8 cellular contexts compared by ENCODE assay signal in genomic region chr16:50367777-50368409, GRCh38. TPM values are rescaled to one million over a fixed set of nuclear protein-coding genes. Genes with fewer than 3 reads are reported as not detected.
DNase-seq lines count a peak whose midpoint lies in the region; ATAC-seq and TF ChIP-seq lines count a peak whose summit lies in the region.

No MANE protein-coding gene starts in this region.

- ATAC-seq in HG02642 (IDR thresholded peaks at IDR 0.05; ENCODE audit: poor library complexity, unreplicated experiment), result no peak

- H3K36me3 ChIP-seq in OCI-LY3 (replicated peaks; ENCODE audit: low read depth, low read length) (peaks cover 30% of the 10 kb centered on the region), parathyroid adenoma (ENCODE audit: control insufficient read depth, insufficient read depth, low read length) (no peaks in the 10 kb centered on the region)

- H3K4me3 ChIP-seq in GM12865 (ENCODE audit: low read depth, low read length) (peak overlapping the region; percentile 81), OCI-LY3 (ENCODE audit: low read length) (peak overlapping the region; percentile 93), epithelial cell of proximal tubule (ENCODE audit: low read depth, low read length) (peak overlapping the region; percentile 81), parathyroid adenoma (ENCODE audit: low read depth, low read length) (peak overlapping the region; percentile 66)

- H3K4me1 ChIP-seq in OCI-LY3 (ENCODE audit: low read length) (peaks cover 23% of the 10 kb centered on the region), parathyroid adenoma (peaks cover 9% of the 10 kb centered on the region)

- H2AFZ ChIP-seq in OCI-LY3 (ENCODE audit: low read depth, low read length) (0 out of 2 replicates have a peak overlapping the region, but pooled peaks have one; percentile 19), parathyroid adenoma (peak overlapping the region; percentile 73)

- H3K79me2 ChIP-seq in OCI-LY3 (ENCODE audit: low read length) (peaks cover 51% of the 10 kb centered on the region), parathyroid adenoma (peaks cover 38% of the 10 kb centered on the region)

- TF ChIP-seq CTCF in GM12865 (IDR thresholded peaks at IDR 0.05; ENCODE audit: insufficient read depth, low read depth, low read length, missing control alignments) (no peak), OCI-LY3 (IDR thresholded peaks at IDR 0.05; ENCODE audit: low read depth, low read length) (no peak), epithelial cell of proximal tubule (conservative IDR thresholded peaks at IDR 0.05; ENCODE audit: low read depth, low read length) (no peak), parathyroid adenoma (IDR thresholded peaks at IDR 0.05) (no peak)

- H4K20me1 ChIP-seq in OCI-LY3 (ENCODE audit: insufficient read depth, low read length), result peaks cover 7% of the 10 kb centered on the region; the same call in 1 of the 2 replicates

- H3K9me3 ChIP-seq in OCI-LY3 (ENCODE audit: insufficient read depth, low read length) (no peaks in the 10 kb centered on the region), parathyroid adenoma (ENCODE audit: control insufficient read depth, low read length) (no peaks in the 10 kb centered on the region)

- no peak overlapping the region for H3K27ac ChIP-seq in OCI-LY3 (ENCODE audit: low read length)
- H3K27ac ChIP-seq in parathyroid adenoma, result no peak overlapping the region

- H3K9ac ChIP-seq in OCI-LY3 (ENCODE audit: low read length) (peak overlapping the region; percentile 72), parathyroid adenoma (peak overlapping the region; percentile 61)

- H3K27me3 ChIP-seq in OCI-LY3 (ENCODE audit: low read depth, low read length) (no peaks in the 10 kb centered on the region), parathyroid adenoma (ENCODE audit: control insufficient read depth, insufficient read depth, low read length) (no peaks in the 10 kb centered on the region)

- no peak for DNase-seq in GM12865 (ENCODE audit: low read depth)
- DNase-seq in epithelial cell of proximal tubule (ENCODE audit: low read depth), result no peak
- DNase-seq in inferior parietal cortex (ENCODE audit: extremely low spot score), result no peak
- no peak for DNase-seq in H4 (ENCODE audit: low spot score)
- DNase-seq in nucleus accumbens (lab: John Stamatoyannopoulos, UW), result no peak

- H3K4me2 ChIP-seq in OCI-LY3 (ENCODE audit: low read length), result peak overlapping the region; percentile 92
- peak overlapping the region; percentile 69 for H3K4me2 ChIP-seq in parathyroid adenoma (ENCODE audit: low read length)

RNA-seq across cellular contexts. Expression of gene BRD7, which starts 0.9 kb away (rescaled TPM):
- 54.3 and 61.1 TPM in 2 replicates for total RNA-seq in epithelial cell of proximal tubule
- 34.7 and 43.8 TPM in 2 replicates for total RNA-seq in H4 (2014; rRNA removed; shearing (Covaris generic))
